In genomic region chrX:118992441-118993121, GRCh38 we compare ENCODE assay signal across 2 cellular contexts. TPM values are rescaled to one million over a fixed set of nuclear protein-coding genes. Genes with fewer than 3 reads are reported as not detected.
"Had no signal": no experiment of that assay in that cellular context is flagged by ENCODE, and none has a peak within 500 bp of the region (broad histone marks: within the 10 kb centered on the region; RNA-seq: fewer than 3 reads in every experiment).

No MANE protein-coding gene starts in this region.

RNA-seq across cellular contexts. Expression of gene LONRF3, which starts 18.2 kb away (rescaled TPM):
- total RNA-seq: foreskin keratinocyte, osteocyte had no signal
- polyA plus RNA-seq: foreskin keratinocyte had no signal
